ENCODE assay signal across 1 cellular context in genomic region chr14:69713976-69714716, GRCh38.
TF ChIP-seq lines count a peak whose summit lies in the region.

No MANE protein-coding gene starts in this region.

TF ChIP-seq in IMR-90, 13 proteins besides CTCF, POLR2A, EP300 and RAD21 (continued from another document):
- TF ChIP-seq ELK1 (IDR thresholded peaks at IDR 0.05; ENCODE audit: borderline replicate concordance, low read depth, low read length) (no peak), CHD1 (IDR thresholded peaks at IDR 0.05; ENCODE audit: low read depth, low read length) (no peak), CEBPB (IDR thresholded peaks at IDR 0.05; ENCODE audit: low read depth, low read length) (no peak)
